1 cellular context compared by ENCODE assay signal in the genomic region with DNA sequence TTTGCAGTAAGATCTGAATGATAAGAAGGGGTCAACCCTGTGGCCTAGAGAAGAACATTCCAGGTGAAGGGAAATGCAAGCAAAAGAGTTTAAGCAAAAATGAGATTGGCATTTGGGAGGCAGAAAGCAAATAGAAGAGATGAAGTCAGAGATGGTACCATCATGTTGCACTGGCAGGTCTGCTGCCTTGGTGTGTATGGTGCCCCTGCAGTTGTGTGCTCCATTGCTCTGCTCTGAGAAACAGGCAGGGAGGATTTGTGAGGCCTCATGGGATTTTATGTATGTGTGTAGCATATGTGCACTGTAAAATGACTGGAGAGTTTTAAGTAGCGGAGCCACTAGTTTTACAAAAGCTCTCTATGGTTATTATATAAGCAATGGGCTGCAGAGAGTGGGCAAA.
A peak's percentile ranks its signal among the peaks of the same experiment; 100 is the strongest.
TF ChIP-seq lines count a peak whose summit lies in the region.

No MANE protein-coding gene starts in this region.

TF ChIP-seq in GM12891, 5 proteins besides CTCF, POLR2A, EP300 and RAD21:
- TF ChIP-seq POLR2AphosphoS5 (IDR thresholded peaks at IDR 0.05; ENCODE audit: low read depth, low read length), result 0 out of 2 replicates have a peak, but pooled peaks have one; percentile 43
- no peak for TF ChIP-seq SPI1 (IDR thresholded peaks at IDR 0.05; ENCODE audit: low read depth, low read length)
